ENCODE assay signal across 9 cellular contexts in genomic region chr2:19312949-19313348, GRCh38. TPM values are rescaled to one million over a fixed set of nuclear protein-coding genes. Genes with fewer than 3 reads are reported as not detected.
DNase-seq lines count a peak whose midpoint lies in the region; ATAC-seq and TF ChIP-seq lines count a peak whose summit lies in the region.
"Had no signal": no experiment of that assay in that cellular context is flagged by ENCODE, and none has a peak within 500 bp of the region (broad histone marks: within the 10 kb centered on the region; RNA-seq: fewer than 3 reads in every experiment).

No MANE protein-coding gene starts in this region.

- no peaks in the 10 kb centered on the region for H3K4me1 Mint-ChIP-seq in activated T-helper 1 cell treated with anti-CD3 and anti-CD28 coated beads, Interleukin-12 subunit alpha, Interleukin-12 subunit beta, Interleukin-2, Interleukin-4 antibody, amounts not matched to agents 30 ng/mL and 10 ng/mL and 1 ng/mL, durations not matched to agents 14 hours and 24 hours and 36 hours (ENCODE audit: low read depth)
- H3K4me1 Mint-ChIP-seq: brain had no signal

- H3K27ac Mint-ChIP-seq in activated T-helper 1 cell treated with anti-CD3 and anti-CD28 coated beads, Interleukin-12 subunit alpha, Interleukin-12 subunit beta, Interleukin-2, Interleukin-4 antibody, amounts not matched to agents 30 ng/mL and 10 ng/mL and 1 ng/mL, durations not matched to agents 14 hours and 24 hours and 36 hours, result no peak overlapping the region
- H3K27ac Mint-ChIP-seq: brain had no signal

- H3K9me3 Mint-ChIP-seq in activated T-helper 1 cell treated with anti-CD3 and anti-CD28 coated beads, Interleukin-12 subunit alpha, Interleukin-12 subunit beta, Interleukin-2, Interleukin-4 antibody, amounts not matched to agents 30 ng/mL and 10 ng/mL and 1 ng/mL, durations not matched to agents 14 hours and 24 hours and 36 hours, result peaks cover 3% of the 10 kb centered on the region

- DNase-seq in AG09319 (ENCODE audit: extremely low read depth, low read depth) (no peak), NCI-H226 (peak; percentile 4), germinal center (ENCODE audit: low spot score) (peak; percentile 6), NCI-H2196 (lab: John Stamatoyannopoulos, UW; ENCODE audit: unreplicated experiment) (no peak)
- no peak for DNase-seq in activated T-helper 1 cell treated with anti-CD3 and anti-CD28 coated beads, Interleukin-12 subunit alpha, Interleukin-12 subunit beta, Interleukin-2, Interleukin-4 antibody, amounts not matched to agents 30 ng/mL and 10 ng/mL and 1 ng/mL, durations not matched to agents 14 hours and 24 hours and 36 hours (ENCODE audit: low spot score)

- no peak overlapping the region for H3K4me3 Mint-ChIP-seq in activated T-helper 1 cell treated with anti-CD3 and anti-CD28 coated beads, Interleukin-12 subunit alpha, Interleukin-12 subunit beta, Interleukin-2, Interleukin-4 antibody, amounts not matched to agents 30 ng/mL and 10 ng/mL and 1 ng/mL, durations not matched to agents 14 hours and 24 hours and 36 hours
- H3K4me3 Mint-ChIP-seq: brain had no signal

- intact Hi-C loops in activated T-helper 1 cell treated with anti-CD3 and anti-CD28 coated beads, Interleukin-12 subunit alpha, Interleukin-12 subunit beta, Interleukin-2, Interleukin-4 antibody, amounts not matched to agents 30 ng/mL and 10 ng/mL and 1 ng/mL, durations not matched to agents 14 hours and 24 hours and 36 hours (cut with micrococcal nuclease), result no loop called here

- TF ChIP-seq CTCF in AG09319 (IDR thresholded peaks at IDR 0.05; ENCODE audit: low read depth, low read length), result peak; percentile 43

- no peaks in the 10 kb centered on the region for H3K36me3 Mint-ChIP-seq in activated T-helper 1 cell treated with anti-CD3 and anti-CD28 coated beads, Interleukin-12 subunit alpha, Interleukin-12 subunit beta, Interleukin-2, Interleukin-4 antibody, amounts not matched to agents 30 ng/mL and 10 ng/mL and 1 ng/mL, durations not matched to agents 14 hours and 24 hours and 36 hours (ENCODE audit: low read depth)
- H3K36me3 Mint-ChIP-seq: brain had no signal

- H3K27me3 Mint-ChIP-seq in activated T-helper 1 cell treated with anti-CD3 and anti-CD28 coated beads, Interleukin-12 subunit alpha, Interleukin-12 subunit beta, Interleukin-2, Interleukin-4 antibody, amounts not matched to agents 30 ng/mL and 10 ng/mL and 1 ng/mL, durations not matched to agents 14 hours and 24 hours and 36 hours (ENCODE audit: insufficient read depth), result no peaks in the 10 kb centered on the region

- ATAC-seq in GM19452 (IDR thresholded peaks at IDR 0.05; ENCODE audit: unreplicated experiment) (peak; percentile 64), GM18517 (IDR thresholded peaks at IDR 0.05; ENCODE audit: unreplicated experiment) (no peak), HG02610 (IDR thresholded peaks at IDR 0.05; ENCODE audit: unreplicated experiment) (no peak)

RNA-seq across cellular contexts. Expression of gene OSR1, which starts 45.5 kb away (rescaled TPM):
- total RNA-seq in activated T-helper 1 cell treated with anti-CD3 and anti-CD28 coated beads, Interleukin-12 subunit alpha, Interleukin-12 subunit beta, Interleukin-2, Interleukin-4 antibody, amounts not matched to agents 30 ng/mL and 10 ng/mL and 1 ng/mL, durations not matched to agents 14 hours and 24 hours and 36 hours, result not detected in 2 replicates

Comparison
In these comparisons a context has a peak if more than half of its experiments do, and no peak if none do; other contexts are left out.
1. DNase-seq: peak in NCI-H226 (single experiment) and germinal center (single experiment); none in AG09319 (single experiment), NCI-H2196 (single experiment) and activated T-helper 1 cell treated with anti-CD3 and anti-CD28 coated beads, Interleukin-12 subunit alpha, Interleukin-12 subunit beta, Interleukin-2, Interleukin-4 antibody, amounts not matched to agents 30 ng/mL and 10 ng/mL and 1 ng/mL, durations not matched to agents 14 hours and 24 hours and 36 hours (single experiment).